24 cellular contexts compared by ENCODE assay signal in genomic region chr17:34367486-34368270, GRCh38. TPM values are rescaled to one million over a fixed set of nuclear protein-coding genes. Genes with fewer than 3 reads are reported as not detected.
DNase-seq lines count a peak whose midpoint lies in the region; ATAC-seq and TF ChIP-seq lines count a peak whose summit lies in the region.
"Had no signal": no experiment of that assay in that cellular context is flagged by ENCODE, and none has a peak within 500 bp of the region (broad histone marks: within the 10 kb centered on the region; RNA-seq: fewer than 3 reads in every experiment).

No MANE protein-coding gene starts in this region.

- H3K4me3 ChIP-seq in DND-41 (ENCODE audit: low read depth in 1 of 2, low read length in 2 of 2) (no peak overlapping the region), HL-60 (replicated peaks; ENCODE audit: insufficient read depth, low read length) (no peak overlapping the region), OCI-LY7 (ENCODE audit: low read depth, low read length, poor library complexity, severe bottlenecking) (no peak overlapping the region), neutrophil (ENCODE audit: low read depth in 1 of 2, low read length in 1 of 2) (no peak overlapping the region), GM23248 (no peak overlapping the region)
- H3K4me3 ChIP-seq: K562 had no signal

- POLR2A ChIA-PET in OCI-LY7 (lab: Charles Lee): interaction anchor here (0.5 to 2.3 kb wide), 4 partner anchors 10 to 773 kb away, joined by 3 to 14 read pairs (median 4); no protein-coding TSS in a partner anchor

- TF ChIP-seq CTCF in DND-41 (IDR thresholded peaks at IDR 0.05; ENCODE audit: borderline replicate concordance, extremely low read depth, low read length, poor library complexity, severe bottlenecking) (no peak), HL-60 (IDR thresholded peaks at IDR 0.05; ENCODE audit: insufficient read depth, low read length) (no peak), OCI-LY7 (conservative IDR thresholded peaks at IDR 0.05; ENCODE audit: low read length) (no peak), neutrophil (IDR thresholded peaks at IDR 0.05) (no peak)

- H3F3A ChIP-seq in GM23248 (ENCODE audit: insufficient read depth): no peaks in the 10 kb centered on the region

- H3K9me2 ChIP-seq in OCI-LY7 (ENCODE audit: insufficient read depth, low read length): no peaks in the 10 kb centered on the region
- no peaks in the 10 kb centered on the region for H3K9me2 ChIP-seq in GM23248 (ENCODE audit: insufficient read depth)
- H3K9me2 ChIP-seq: SK-N-SH had no signal

- in situ Hi-C loops in GM23248 (cut with MboI): loop anchor here (10.0 kb wide), 1 partner anchor 173 kb away; no protein-coding TSS in a partner anchor

- H3K9me3 ChIP-seq in DND-41 (ENCODE audit: insufficient read depth, low read length, severe bottlenecking): no peaks in the 10 kb centered on the region
- 0 out of 2 replicates have a peak, but pooled peaks cover 4% of the 10 kb centered on the region for H3K9me3 ChIP-seq in OCI-LY7 (ENCODE audit: low read length)
- H3K9me3 ChIP-seq in neutrophil: no peaks in the 10 kb centered on the region
- H3K9me3 ChIP-seq in GM23248 (ENCODE audit: low read depth): no peaks in the 10 kb centered on the region
- H3K9me3 ChIP-seq: SK-N-SH had no signal

- peaks cover 100% of the 10 kb centered on the region for H3K4me1 ChIP-seq in DND-41 (ENCODE audit: insufficient read depth, low read length)
- H3K4me1 ChIP-seq in OCI-LY7 (ENCODE audit: insufficient read depth, low read length, poor library complexity, severe bottlenecking): peaks cover 99% of the 10 kb centered on the region
- H3K4me1 ChIP-seq in neutrophil (ENCODE audit: control insufficient read depth in 1 of 2, insufficient read depth in 1 of 2, low read depth in 1 of 2, low read length in 1 of 2): peaks cover 18 to 49% of the 10 kb centered on the region in 2 experiments
- no peaks in the 10 kb centered on the region for H3K4me1 ChIP-seq in GM23248 (ENCODE audit: insufficient read depth)

- intact Hi-C loops in OCI-LY7 (cut with micrococcal nuclease; ENCODE audit: unreplicated experiment): loop anchor here (10.0 kb wide), 1 partner anchor 467 kb away; no protein-coding TSS in a partner anchor

- H2AFZ ChIP-seq in DND-41 (ENCODE audit: low read depth, low read length) (no peak overlapping the region), OCI-LY7 (ENCODE audit: low read length) (peak overlapping the region; percentile 83), GM23248 (no peak overlapping the region)

- H3K4me2 ChIP-seq in DND-41 (ENCODE audit: insufficient read depth, low read length) (no peak overlapping the region), OCI-LY7 (ENCODE audit: low read length) (peak overlapping the region; percentile 29; the same call in 1 of the 2 replicates), GM23248 (ENCODE audit: unreplicated experiment) (no peak overlapping the region)
- H3K4me2 ChIP-seq: SK-N-SH had no signal

- BruUV-seq in OCI-LY7 (replicated peaks; lab: Mats Ljungman, UMichigan): no TSS peak

- no peak for ATAC-seq in DND-41 (ENCODE audit: insufficient read depth, low read depth)
- ATAC-seq: K562 had no signal

- no peaks in the 10 kb centered on the region for H3K27me3 ChIP-seq in DND-41 (ENCODE audit: insufficient read depth, low read length, poor library complexity)
- no peaks in the 10 kb centered on the region for H3K27me3 ChIP-seq in HL-60 (ENCODE audit: insufficient read depth, poor library complexity, severe bottlenecking)
- no peaks in the 10 kb centered on the region for H3K27me3 ChIP-seq in neutrophil
- H3K27me3 ChIP-seq in GM23248 (replicated peaks; ENCODE audit: insufficient read depth): peaks cover 36% of the 10 kb centered on the region

- DNase-seq in DND-41 (peak; percentile 39), HL-60 (ENCODE audit: low read depth in 1 of 2, low spot score in 1 of 2) (no peak), OCI-LY7 (ENCODE audit: low spot score) (no peak), GM23248 (no peak), anterior cingulate cortex (lab: John Stamatoyannopoulos, UW) (no peak), KG1 (lab: John Stamatoyannopoulos, UW) (no peak)
- DNase-seq: CD8-positive, alpha-beta memory T cell; DMS 273 treated with DMSO at 0.1 percent for 48 hours; DMS79; GF-D8; NCI-H1092; NCI-H1417 treated with DMSO at 0.1 percent for 48 hours; NCI-H1694 treated with DMSO at 0.1 percent for 48 hours; NCI-H2081 treated with DMSO at 0.1 percent for 48 hours; NCI-H2171; NCI-H226; NCI-H510A; NCI-H69; SK-N-SH had no signal

- 25 to 28% methylated on average over 10 of the region's 10 CpGs for WGBS in GM23248 (ENCODE audit: low coverage in 1 of 2, low lambda C conversion rate in 2 of 2, missing lambda C conversion rate in 2 of 2), 2 experiments

- CTCF ChIA-PET in OCI-LY7 (lab: Charles Lee; ENCODE audit: unreplicated experiment): interaction anchor here (1.7 to 2.2 kb wide), 2 partner anchors 10 to 32 kb away, joined by 4 to 8 read pairs; no protein-coding TSS in a partner anchor

- H3K27ac ChIP-seq in DND-41 (ENCODE audit: low read length) (peak overlapping the region; percentile 99), HL-60 (replicated peaks) (peak overlapping the region; percentile 91), OCI-LY7 (ENCODE audit: low read depth, low read length, poor library complexity, severe bottlenecking) (peak overlapping the region; percentile 98), neutrophil (peak overlapping the region; percentile 52), GM23248 (no peak overlapping the region)
- H3K27ac ChIP-seq: C4-2B had no signal

- peak overlapping the region; percentile 60 for H3K9ac ChIP-seq in DND-41 (ENCODE audit: low read depth, low read length)
- H3K9ac ChIP-seq in GM23248: no peak overlapping the region
- H3K9ac ChIP-seq: SK-N-SH had no signal

- no peaks in the 10 kb centered on the region for H4K20me1 ChIP-seq in DND-41 (ENCODE audit: insufficient read depth, low read length)
- H4K20me1 ChIP-seq in OCI-LY7 (ENCODE audit: insufficient read depth, low read length): no peaks in the 10 kb centered on the region
- no peaks in the 10 kb centered on the region for H4K20me1 ChIP-seq in GM23248 (ENCODE audit: insufficient read depth)

- H3K79me2 ChIP-seq in DND-41 (ENCODE audit: insufficient read depth, low read length) (no peaks in the 10 kb centered on the region), OCI-LY7 (ENCODE audit: insufficient read depth, low read depth, low read length) (no peaks in the 10 kb centered on the region), GM23248 (ENCODE audit: insufficient read depth) (no peaks in the 10 kb centered on the region)

- H3K36me3 ChIP-seq in DND-41 (ENCODE audit: insufficient read depth, low read length): no peaks in the 10 kb centered on the region
- H3K36me3 ChIP-seq in OCI-LY7 (ENCODE audit: insufficient read depth, low read length): no peaks in the 10 kb centered on the region
- H3K36me3 ChIP-seq in neutrophil: no peaks in the 10 kb centered on the region
- H3K36me3 ChIP-seq in GM23248 (ENCODE audit: low read depth): no peaks in the 10 kb centered on the region

RNA-seq across cellular contexts. Expression of gene CCL1, which starts 4.6 kb away (rescaled TPM):
- total RNA-seq in OCI-LY7 (2014; rRNA removed; shearing (Covaris generic)): not detected in 2 replicates
- not detected in 2 replicates for total RNA-seq in OCI-LY7 (2022)
- not detected in 2 replicates for total RNA-seq in GM23248 (2014; rRNA removed; shearing (Covaris generic))
- polyA plus RNA-seq in GM23248 (2016; fragmentation: Nextera tagmentation; extraction: Ambion mirVana): not detected in 2 replicates
- total RNA-seq: A673, H4, K562 had no signal
- polyA plus RNA-seq: CD8-positive, alpha-beta memory T cell; SK-N-SH had no signal

RNA-seq across cellular contexts. Expression of gene CCL13, which starts 11.4 kb away (rescaled TPM):
- total RNA-seq in OCI-LY7 (2014; rRNA removed; shearing (Covaris generic)): not detected in 2 replicates
- total RNA-seq in OCI-LY7 (2022): not detected in 2 replicates
- not detected in 2 replicates for total RNA-seq in GM23248 (2014; rRNA removed; shearing (Covaris generic))
- polyA plus RNA-seq in GM23248 (2016; fragmentation: Nextera tagmentation; extraction: Ambion mirVana): not detected in 2 replicates
- total RNA-seq: A673; CD8-positive, alpha-beta memory T cell; H4; K562 had no signal
- polyA plus RNA-seq: CD8-positive, alpha-beta memory T cell; K562; SK-N-SH had no signal

RNA-seq across cellular contexts. Expression of gene CCL8, which starts 48.4 kb away (rescaled TPM):
- total RNA-seq in OCI-LY7 (2014; rRNA removed; shearing (Covaris generic)): not detected in 2 replicates
- total RNA-seq in OCI-LY7 (2022): not detected in 2 replicates
- not detected in 2 replicates for total RNA-seq in GM23248 (2014; rRNA removed; shearing (Covaris generic))
- polyA plus RNA-seq in GM23248 (2016; fragmentation: Nextera tagmentation; extraction: Ambion mirVana): not detected in 2 replicates
- total RNA-seq: A673; CD8-positive, alpha-beta memory T cell; H4; K562 had no signal
- polyA plus RNA-seq: CD8-positive, alpha-beta memory T cell; SK-N-SH had no signal
